Comparison of ENCODE assay signal across 8 cellular contexts in genomic region chr9:114504341-114505186, GRCh38. TPM values are rescaled to one million over a fixed set of nuclear protein-coding genes. Genes with fewer than 3 reads are reported as not detected.
DNase-seq lines count a peak whose midpoint lies in the region; TF ChIP-seq lines count a peak whose summit lies in the region.

No MANE protein-coding gene starts in this region.

- peak overlapping the region; percentile 54 to 64 for H3K4me3 ChIP-seq in ascending aorta

- no peak overlapping the region for H3K27ac ChIP-seq in ascending aorta

- no peaks in the 10 kb centered on the region for H3K9me3 ChIP-seq in ascending aorta

- in situ Hi-C loops in SK-MEL-5 (cut with HindIII; ENCODE audit: low pct_unique_long_range_greater_than_20kb, low sequenced_read_pairs): no loop called here

- no peaks in the 10 kb centered on the region for H3K27me3 ChIP-seq in ascending aorta

- DNase-seq in NCI-H1105 treated with DMSO at 0.1 percent for 48 hours (lab: John Stamatoyannopoulos, UW) (peak; percentile 31), NCI-H1105 (lab: John Stamatoyannopoulos, UW) (no peak), SK-MEL-5 (ENCODE audit: low read depth, low spot score) (peak; percentile 61), ascending aorta (ENCODE audit: low spot score in 2 of 2) (peak in 1 of 2 donors; percentile 67), hepatic stellate cell (ENCODE audit: low spot score) (peak; percentile 54), putamen (ENCODE audit: low spot score) (peak; percentile 34), cerebellar nuclear complex (lab: John Stamatoyannopoulos, UW) (no peak), midbrain (lab: John Stamatoyannopoulos, UW) (no peak)

- H3K4me1 ChIP-seq in ascending aorta: peaks cover 0 to 5% of the 10 kb centered on the region in 2 donors

- TF ChIP-seq CTCF in ascending aorta (IDR thresholded peaks at IDR 0.05): peak in 1 of 3 experiments; percentile 10

- intact Hi-C loops in ascending aorta (cut with DNase I): loop anchor here (2.0 kb wide), 1 partner anchor 82 kb away; the partner anchor contains the start of gene ATP6V1G1

- no peaks in the 10 kb centered on the region for H3K36me3 ChIP-seq in ascending aorta

RNA-seq across cellular contexts. Expression of gene WHRN, which starts 0.7 kb away (rescaled TPM):
- total RNA-seq in SK-MEL-5 (2014; rRNA removed; shearing (Covaris generic)): 4.5 and 6.1 TPM in 2 replicates
- polyA plus RNA-seq in SK-MEL-5 (2015; cell fraction: cytosol; rRNA removed): 16.8 and 19.3 TPM in 2 replicates
- 106 and 146 TPM in 2 replicates for polyA plus RNA-seq in SK-MEL-5 (2015; cell fraction: nucleus; rRNA removed)
- 3.9 TPM for total RNA-seq in ascending aorta

Comparison
In these comparisons a context has a peak if more than half of its experiments do, and no peak if none do; other contexts are left out.
1. DNase-seq: peak in NCI-H1105 treated with DMSO at 0.1 percent for 48 hours (single experiment), SK-MEL-5 (single experiment), hepatic stellate cell (single experiment) and putamen (single experiment); none in NCI-H1105 (single experiment), cerebellar nuclear complex (0 of 2) and midbrain (single experiment).